In genomic region chr1:6580119-6580587, GRCh38 we compare ENCODE assay signal across 8 cellular contexts. TPM values are rescaled to one million over a fixed set of nuclear protein-coding genes. Genes with fewer than 3 reads are reported as not detected.
DNase-seq lines count a peak whose midpoint lies in the region; ATAC-seq and TF ChIP-seq lines count a peak whose summit lies in the region.

No MANE protein-coding gene starts in this region.

- H3K27me3 Mint-ChIP-seq in activated B cell treated with CpG ODN at 0.5 μM for 24 hours = no peaks in the 10 kb centered on the region

- H3K27ac Mint-ChIP-seq in activated B cell treated with CpG ODN at 0.5 μM for 24 hours = peak overlapping the region; percentile 94

- ATAC-seq in HG02943 (IDR thresholded peaks at IDR 0.05; ENCODE audit: low read depth, unreplicated experiment) = peak; percentile 7
- peak; percentile 41 for ATAC-seq in activated B cell treated with CpG ODN at 0.5 μM for 24 hours (ENCODE audit: low read depth)
- peak; percentile 6 to 40 for ATAC-seq in left cardiac atrium
- ATAC-seq in GM21526 (IDR thresholded peaks at IDR 0.05; ENCODE audit: low FRiP score, unreplicated experiment) = no peak

- H3K4me2 ChIP-seq in skeletal muscle satellite cell (ENCODE audit: low read length) = peak overlapping the region; percentile 95

- POLR2A ChIA-PET in activated B cell treated with CpG ODN at 0.5 μM for 24 hours (lab: Charles Lee) = interaction anchor here (0.6 to 4.3 kb wide), 16 partner anchors 11 to 1188 kb away, joined by 3 to 94 read pairs (median 10); partner anchors contain the start of genes ACOT7, CAMTA1, KLHL21 and NOL9

- no peak for TF ChIP-seq CTCF in activated B cell treated with CpG ODN at 0.5 μM for 24 hours (IDR thresholded peaks at IDR 0.05)

- H3K9me3 ChIP-seq in skeletal muscle satellite cell (replicated peaks; ENCODE audit: low read length) = no peaks in the 10 kb centered on the region

- H3K4me3 ChIP-seq in skeletal muscle satellite cell (ENCODE audit: low read length) = peak overlapping the region; percentile 87

- H3K4me3 Mint-ChIP-seq in activated B cell treated with CpG ODN at 0.5 μM for 24 hours = peak overlapping the region; percentile 95

- DNase-seq in AG08395 (ENCODE audit: low spot score) = peak; percentile 11
- no peak for DNase-seq in activated B cell treated with CpG ODN at 0.5 μM for 24 hours
- DNase-seq in left cardiac atrium = no peak
- no peak for DNase-seq in epidermal melanocyte (ENCODE audit: insufficient read length, low spot score)
- no peak for DNase-seq in NCI-H1930 (lab: John Stamatoyannopoulos, UW)

- peaks cover 14% of the 10 kb centered on the region for H3K36me3 Mint-ChIP-seq in activated B cell treated with CpG ODN at 0.5 μM for 24 hours (ENCODE audit: low read depth)

- H3K4me1 ChIP-seq in skeletal muscle satellite cell (ENCODE audit: control insufficient read depth, insufficient read depth, low read length) = peaks cover 17% of the 10 kb centered on the region

- CTCF ChIA-PET in activated B cell treated with CpG ODN at 0.5 μM for 24 hours (lab: Charles Lee) = interaction anchor here (1.2 to 2.6 kb wide), 3 partner anchors 22 to 55 kb away, joined by 3 to 15 read pairs (median 4); partner anchors contain the start of genes NOL9 and TAS1R1

- H3K27me3 ChIP-seq in skeletal muscle satellite cell (ENCODE audit: control insufficient read depth, insufficient read depth, low read length) = no peaks in the 10 kb centered on the region

- peak overlapping the region; percentile 89 for H3K9ac ChIP-seq in skeletal muscle satellite cell (ENCODE audit: low read depth, low read length)

- peaks cover 41% of the 10 kb centered on the region for H3K4me1 Mint-ChIP-seq in activated B cell treated with CpG ODN at 0.5 μM for 24 hours

- no peaks in the 10 kb centered on the region for H3K9me3 Mint-ChIP-seq in activated B cell treated with CpG ODN at 0.5 μM for 24 hours

- intact Hi-C loops in activated B cell treated with CpG ODN at 0.5 μM for 24 hours (cut with micrococcal nuclease) = loop anchor here (1.0 kb wide), 1 partner anchor 45 kb away; no protein-coding TSS in a partner anchor
- intact Hi-C loops in left cardiac atrium (cut with DNase I) = loop anchor here in 1 of 2 donors (5.0 kb wide), 1 partner anchor 47 kb away; no protein-coding TSS in a partner anchor

- H3K36me3 ChIP-seq in skeletal muscle satellite cell (ENCODE audit: insufficient read depth, low read length) = no peaks in the 10 kb centered on the region

RNA-seq across cellular contexts. Expression of gene ZBTB48, which starts 0.4 kb away (rescaled TPM):
- total RNA-seq in activated B cell treated with CpG ODN at 0.5 μM for 24 hours (53.2 and 53.8 TPM in 2 replicates), left cardiac atrium (10 to 100 TPM; 11.5 to 14.3 TPM)
- 8.1 and 14.9 TPM in 2 replicates for total RNA-seq in skeletal muscle satellite cell (2012; rRNA removed)

RNA-seq across cellular contexts. Expression of gene KLHL21, which starts 22.5 kb away (rescaled TPM):
- total RNA-seq in activated B cell treated with CpG ODN at 0.5 μM for 24 hours (14.6 and 15.9 TPM in 2 replicates), left cardiac atrium (10 to 100 TPM; 43.9 to 75.8 TPM)
- 75.4 and 83.1 TPM in 2 replicates for total RNA-seq in skeletal muscle satellite cell (2012; rRNA removed)

RNA-seq across cellular contexts. Expression of gene TAS1R1, which starts 25.0 kb away (rescaled TPM):
- not detected in 2 replicates for total RNA-seq in activated B cell treated with CpG ODN at 0.5 μM for 24 hours
- not detected for total RNA-seq in left cardiac atrium
- total RNA-seq in skeletal muscle satellite cell (2012; rRNA removed) = 0.44 TPM in 1 of 2 replicates, not detected in the other

RNA-seq across cellular contexts. Expression of gene NOL9, which starts 25.8 kb away (rescaled TPM):
- 43.6 and 58.6 TPM in 2 replicates for total RNA-seq in activated B cell treated with CpG ODN at 0.5 μM for 24 hours
- 10 to 100 TPM; 12.0 to 16.5 TPM for total RNA-seq in left cardiac atrium
- total RNA-seq in skeletal muscle satellite cell (2012; rRNA removed) = 25.3 and 27.6 TPM in 2 replicates

RNA-seq across cellular contexts. Expression of gene PHF13, which starts 33.4 kb away (rescaled TPM):
- total RNA-seq in activated B cell treated with CpG ODN at 0.5 μM for 24 hours (5.4 and 6.1 TPM in 2 replicates), left cardiac atrium (1 to 10 TPM; 7.8 to 9.0 TPM)
- 8.4 and 9.0 TPM in 2 replicates for total RNA-seq in skeletal muscle satellite cell (2012; rRNA removed)
